ENCODE assay signal across 13 cellular contexts in the genomic region with DNA sequence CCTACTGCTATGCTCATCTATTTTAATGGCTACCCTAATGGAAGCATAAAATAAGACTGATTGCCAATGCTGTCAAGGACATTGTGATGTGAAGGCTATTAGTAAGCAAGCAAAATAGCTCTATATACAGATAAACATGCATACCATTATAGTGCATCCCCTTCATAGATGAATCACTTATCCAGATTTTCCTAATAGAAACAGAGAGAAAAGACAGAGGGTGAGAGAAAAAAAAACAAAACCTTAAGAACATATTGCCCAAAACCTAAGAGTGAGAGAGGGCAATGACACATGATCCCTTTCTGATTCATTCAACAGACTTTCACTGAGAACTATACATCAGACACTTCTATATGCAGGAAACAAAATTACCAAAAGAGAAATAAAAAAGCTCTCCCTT.
A peak's percentile ranks its signal among the peaks of the same experiment; 100 is the strongest.
DNase-seq lines count a peak whose midpoint lies in the region; ATAC-seq and TF ChIP-seq lines count a peak whose summit lies in the region.
"Had no signal": no experiment of that assay in that cellular context is flagged by ENCODE, and none has a peak within 500 bp of the region (broad histone marks: within the 10 kb centered on the region; RNA-seq: fewer than 3 reads in every experiment).

No MANE protein-coding gene starts in this region.

- H3K9me3 ChIP-seq in thyroid gland: no peaks in the 10 kb centered on the region

- no peaks in the 10 kb centered on the region for H3K36me3 Mint-ChIP-seq in HFFc6 (ENCODE audit: low read depth)
- H3K36me3 Mint-ChIP-seq: CD4-positive, CD25-positive, alpha-beta regulatory T cell had no signal

- H3K4me1 Mint-ChIP-seq in HFFc6 (ENCODE audit: low read depth): peaks cover 33% of the 10 kb centered on the region
- H3K4me1 Mint-ChIP-seq: CD4-positive, CD25-positive, alpha-beta regulatory T cell had no signal

- H3K27ac ChIP-seq in thyroid gland: no peak overlapping the region
- H3K27ac ChIP-seq: BLaER1 treated with 17β-estradiol and CSF1 and Interleukin-3, amounts not matched to agents 10 nM and 100 nM had no signal

- intact Hi-C loops in thyroid gland (cut with DNase I): no loop called here

- DNase-seq in EH (ENCODE audit: low read depth) (peak; percentile 4), HFFc6 (peak; percentile 1), astrocyte of the hippocampus (ENCODE audit: low read depth, low spot score) (peak; percentile 1), iris pigment epithelial cell (ENCODE audit: low read depth) (peak; percentile 12), SW480 (ENCODE audit: low spot score) (no peak), thyroid gland (no peak)
- DNase-seq: ACHN; CD4-positive, CD25-positive, alpha-beta regulatory T cell; DMS53; HCEC 1CT had no signal

- H3K4me3 ChIP-seq in thyroid gland (replicated peaks in 1 of 3): no peak overlapping the region
- H3K4me3 ChIP-seq: BLaER1 treated with 17β-estradiol and CSF1 and Interleukin-3, amounts not matched to agents 10 nM and 100 nM had no signal

- H3K4me1 ChIP-seq in thyroid gland: no peaks in the 10 kb centered on the region

- ATAC-seq in GM18511 (IDR thresholded peaks at IDR 0.05; ENCODE audit: unreplicated experiment) (no peak), GM19395 (IDR thresholded peaks at IDR 0.05; ENCODE audit: unreplicated experiment) (no peak)

- no peaks in the 10 kb centered on the region for H3K9me3 Mint-ChIP-seq in HFFc6

- no peaks in the 10 kb centered on the region for H3K36me3 ChIP-seq in thyroid gland
- H3K36me3 ChIP-seq: BLaER1 treated with 17β-estradiol and CSF1 and Interleukin-3, amounts not matched to agents 10 nM and 100 nM had no signal

- TF ChIP-seq CTCF in HFFc6 (IDR thresholded peaks at IDR 0.05) (no peak), thyroid gland (IDR thresholded peaks at IDR 0.05) (no peak)

- H3K27me3 ChIP-seq in thyroid gland: no peaks in the 10 kb centered on the region
- H3K27me3 ChIP-seq: BLaER1 treated with 17β-estradiol and CSF1 and Interleukin-3, amounts not matched to agents 10 nM and 100 nM had no signal

- no peaks in the 10 kb centered on the region; the same call in 1 of the 2 replicates for H3K27me3 Mint-ChIP-seq in HFFc6 (ENCODE audit: insufficient read depth)
- H3K27me3 Mint-ChIP-seq: CD4-positive, CD25-positive, alpha-beta regulatory T cell had no signal

- H3K27ac Mint-ChIP-seq in HFFc6: no peak overlapping the region
- H3K27ac Mint-ChIP-seq: CD4-positive, CD25-positive, alpha-beta regulatory T cell had no signal

- TF ChIP-seq POLR2A in thyroid gland (IDR thresholded peaks at IDR 0.05): no peak

- no peak overlapping the region for H3K4me3 Mint-ChIP-seq in HFFc6
- H3K4me3 Mint-ChIP-seq: CD4-positive, CD25-positive, alpha-beta regulatory T cell had no signal

Comparison
In these comparisons a context has a peak if more than half of its experiments do, and no peak if none do; other contexts are left out.
1. DNase-seq: peak in EH (single experiment), HFFc6 (single experiment), astrocyte of the hippocampus (single experiment) and iris pigment epithelial cell (single experiment); none in SW480 (single experiment) and thyroid gland (0 of 2).